In the genomic region with DNA sequence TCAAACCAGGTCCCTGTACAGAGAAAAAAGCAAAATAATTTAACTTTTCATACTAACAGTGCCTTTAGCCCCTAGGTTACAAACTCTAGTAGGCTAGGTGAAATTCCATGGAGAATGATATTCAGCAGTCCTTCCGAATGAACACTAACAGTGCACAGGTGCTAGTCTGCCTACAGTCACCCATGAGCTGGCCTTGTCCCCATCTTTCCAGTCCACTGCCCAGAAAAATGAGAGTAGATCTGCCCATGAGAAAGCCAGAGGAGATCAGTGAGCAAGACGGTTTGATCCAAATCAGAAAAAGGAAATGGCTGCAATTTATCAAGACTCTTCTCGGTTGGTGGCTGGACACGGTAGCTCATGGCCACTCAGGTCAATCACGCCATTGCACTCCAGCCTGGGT, we compare ENCODE assay signal across 35 cellular contexts.
"Had no signal": no experiment of that assay in that cellular context is flagged by ENCODE, and none has a peak within 500 bp of the region (broad histone marks: within the 10 kb centered on the region; RNA-seq: fewer than 3 reads in every experiment).

No MANE protein-coding gene starts in this region.

- H3K27ac Mint-ChIP-seq: activated B cell treated with CpG ODN at 0.5 μM for 24 hours; activated CD4-positive, alpha-beta memory T cell treated with anti-CD3 and anti-CD28 coated beads for 36 hours; activated CD4-positive, alpha-beta T cell treated with anti-CD3 and anti-CD28 coated beads, Interleukin-2, amount 10 ng/mL, durations not matched to agents 24 days and 14 days; activated CD8-positive, alpha-beta T cell treated with anti-CD3 and anti-CD28 coated beads for 36 hours; activated naive CD4-positive, alpha-beta T cell treated with anti-CD3 and anti-CD28 coated beads for 36 hours; activated naive CD4-positive, alpha-beta T cell treated with anti-CD3 and anti-CD28 coated beads, Interleukin-2, amount 50 U/mL, for 72 hours; activated naive CD8-positive, alpha-beta T cell treated with anti-CD3 and anti-CD28 coated beads for 36 hours; activated T-cell treated with anti-CD3 and anti-CD28 coated beads, Interleukin-2, amount 50 U/mL, for 72 hours; activated T-helper 1 cell treated with anti-CD3 and anti-CD28 coated beads, Interleukin-12 subunit alpha, Interleukin-12 subunit beta, Interleukin-2, Interleukin-4 antibody, amounts not matched to agents 30 ng/mL and 10 ng/mL and 1 ng/mL, durations not matched to agents 14 hours and 24 hours and 36 hours; activated T-helper 17 cell treated with anti-CD3 and anti-CD28 coated beads, Interleukin-2, amount 50 U/mL, for 72 hours; T-helper 1 cell treated with Interleukin-12 subunit alpha and Interleukin-12 subunit beta and Interleukin-4 antibody, amounts not matched to agents 30 μg/mL and 1 μg/mL, for 36 hours; T-helper 2 cell treated with Interferon-gamma antibody and Interleukin-4, amounts not matched to agents 5 μg/mL and 100 μg/mL, for 36 hours had no signal

- H3K36me3 Mint-ChIP-seq: activated CD4-positive, alpha-beta memory T cell treated with anti-CD3 and anti-CD28 coated beads for 36 hours; activated naive CD4-positive, alpha-beta T cell treated with anti-CD3 and anti-CD28 coated beads, Interleukin-2, amount 50 U/mL, for 72 hours had no signal

- H3K9me3 ChIP-seq: adrenal gland, body of pancreas, breast epithelium had no signal

- H3K4me3 ChIP-seq: adrenal gland, body of pancreas, breast epithelium had no signal

- H3K36me3 ChIP-seq: adrenal gland, brain microvascular endothelial cell, breast epithelium had no signal

- H3K27me3 Mint-ChIP-seq: activated B cell treated with CpG ODN at 0.5 μM for 24 hours; activated CD4-positive, alpha-beta memory T cell treated with anti-CD3 and anti-CD28 coated beads for 36 hours; activated CD4-positive, alpha-beta T cell treated with anti-CD3 and anti-CD28 coated beads, Interleukin-2, amount 10 ng/mL, durations not matched to agents 24 days and 14 days; activated CD8-positive, alpha-beta T cell treated with anti-CD3 and anti-CD28 coated beads for 36 hours; activated naive CD8-positive, alpha-beta T cell treated with anti-CD3 and anti-CD28 coated beads for 36 hours; activated T-helper 17 cell treated with anti-CD3 and anti-CD28 coated beads, Interleukin-2, amount 50 U/mL, for 72 hours had no signal

- ATAC-seq: activated CD8-positive, alpha-beta T cell treated with anti-CD3 and anti-CD28 coated beads for 36 hours; activated naive CD4-positive, alpha-beta T cell treated with anti-CD3 and anti-CD28 coated beads, Interleukin-2, amount 50 U/mL, for 72 hours; activated T-cell treated with anti-CD3 and anti-CD28 coated beads, Interleukin-2, amount 50 U/mL, for 4 hours; activated T-cell treated with anti-CD3 and anti-CD28 coated beads, Interleukin-2, amount 50 U/mL, for 72 hours; activated T-helper 17 cell treated with anti-CD3 and anti-CD28 coated beads, Interleukin-2, amount 50 U/mL, for 72 hours; body of pancreas had no signal

- H3K27ac ChIP-seq: adrenal gland, body of pancreas, brain microvascular endothelial cell, breast epithelium, VCaP had no signal

- H3K4me3 Mint-ChIP-seq: activated B cell treated with CpG ODN at 0.5 μM for 24 hours; activated CD4-positive, alpha-beta memory T cell treated with anti-CD3 and anti-CD28 coated beads for 36 hours; activated CD4-positive, alpha-beta T cell treated with anti-CD3 and anti-CD28 coated beads, Interleukin-2, amount 10 ng/mL, durations not matched to agents 24 days and 14 days; activated CD8-positive, alpha-beta T cell treated with anti-CD3 and anti-CD28 coated beads for 36 hours; activated naive CD4-positive, alpha-beta T cell treated with anti-CD3 and anti-CD28 coated beads for 36 hours; activated naive CD8-positive, alpha-beta T cell treated with anti-CD3 and anti-CD28 coated beads for 36 hours; activated T-cell treated with anti-CD3 and anti-CD28 coated beads, Interleukin-2, amount 50 U/mL, for 4 hours; activated T-cell treated with anti-CD3 and anti-CD28 coated beads, Interleukin-2, amount 50 U/mL, for 72 hours; activated T-helper 1 cell treated with anti-CD3 and anti-CD28 coated beads, Interleukin-12 subunit alpha, Interleukin-12 subunit beta, Interleukin-2, Interleukin-4 antibody, amounts not matched to agents 30 ng/mL and 10 ng/mL and 1 ng/mL, durations not matched to agents 14 hours and 24 hours and 36 hours; activated T-helper 17 cell treated with anti-CD3 and anti-CD28 coated beads, Interleukin-2, amount 50 U/mL, for 72 hours; T-helper 1 cell treated with Interleukin-12 subunit alpha and Interleukin-12 subunit beta and Interleukin-4 antibody, amounts not matched to agents 30 μg/mL and 1 μg/mL, for 36 hours; T-helper 2 cell treated with Interferon-gamma antibody and Interleukin-4, amounts not matched to agents 5 μg/mL and 100 μg/mL, for 36 hours had no signal

- H3K4me1 Mint-ChIP-seq: activated naive CD8-positive, alpha-beta T cell treated with anti-CD3 and anti-CD28 coated beads for 36 hours; activated T-helper 17 cell treated with anti-CD3 and anti-CD28 coated beads, Interleukin-2, amount 50 U/mL, for 72 hours had no signal

- H3K9me3 Mint-ChIP-seq: activated B cell treated with CpG ODN at 0.5 μM for 24 hours; activated CD4-positive, alpha-beta memory T cell treated with anti-CD3 and anti-CD28 coated beads for 36 hours; activated CD8-positive, alpha-beta T cell treated with anti-CD3 and anti-CD28 coated beads for 36 hours; activated naive CD4-positive, alpha-beta T cell treated with anti-CD3 and anti-CD28 coated beads for 36 hours; activated naive CD4-positive, alpha-beta T cell treated with anti-CD3 and anti-CD28 coated beads, Interleukin-2, amount 50 U/mL, for 72 hours; activated naive CD8-positive, alpha-beta T cell treated with anti-CD3 and anti-CD28 coated beads for 36 hours; activated T-cell treated with anti-CD3 and anti-CD28 coated beads, Interleukin-2, amount 50 U/mL, for 4 hours; activated T-cell treated with anti-CD3 and anti-CD28 coated beads, Interleukin-2, amount 50 U/mL, for 72 hours; activated T-helper 1 cell treated with anti-CD3 and anti-CD28 coated beads, Interleukin-12 subunit alpha, Interleukin-12 subunit beta, Interleukin-2, Interleukin-4 antibody, amounts not matched to agents 30 ng/mL and 10 ng/mL and 1 ng/mL, durations not matched to agents 14 hours and 24 hours and 36 hours; activated T-helper 17 cell treated with anti-CD3 and anti-CD28 coated beads, Interleukin-2, amount 50 U/mL, for 72 hours; T-helper 1 cell treated with Interleukin-12 subunit alpha and Interleukin-12 subunit beta and Interleukin-4 antibody, amounts not matched to agents 30 μg/mL and 1 μg/mL, for 36 hours; T-helper 2 cell treated with Interferon-gamma antibody and Interleukin-4, amounts not matched to agents 5 μg/mL and 100 μg/mL, for 36 hours had no signal

- H3K27me3 ChIP-seq: adrenal gland, body of pancreas, brain microvascular endothelial cell, breast epithelium had no signal

- H3K4me1 ChIP-seq: adrenal gland, breast epithelium had no signal

- DNase-seq: activated B cell treated with CpG ODN at 0.5 μM for 24 hours; activated CD4-positive, alpha-beta memory T cell treated with anti-CD3 and anti-CD28 coated beads for 36 hours; activated CD4-positive, alpha-beta T cell treated with anti-CD3 and anti-CD28 coated beads for 4 hours; activated CD4-positive, alpha-beta T cell treated with anti-CD3 and anti-CD28 coated beads, Interleukin-2, amount 10 ng/mL, durations not matched to agents 24 days and 14 days; activated CD4-positive, alpha-beta T cell treated with anti-CD3 and anti-CD28 coated beads, Interleukin-2, amount 50 U/mL, for 1 hour; activated CD4-positive, alpha-beta T cell treated with anti-CD3 and anti-CD28 coated beads, Interleukin-2, amount 50 U/mL, for 4 hours; activated CD4-positive, CD25-positive, alpha-beta regulatory T cell treated with anti-CD3 and anti-CD28 coated beads, Interleukin-2, amount 50 U/mL, for 72 hours; activated CD8-positive, alpha-beta memory T cell treated with anti-CD3 and anti-CD28 coated beads, Interleukin-2, amount 50 U/mL, for 4 hours; activated CD8-positive, alpha-beta T cell treated with anti-CD3 and anti-CD28 coated beads for 36 hours; activated effector memory CD4-positive, alpha-beta T cell treated with anti-CD3 and anti-CD28 coated beads, Interleukin-2, amount 50 U/mL, for 16 hours; activated gamma-delta T cell treated with Interleukin-2 at 50 U/mL for 16 hours; activated naive CD4-positive, alpha-beta T cell; activated naive CD4-positive, alpha-beta T cell treated with anti-CD3 and anti-CD28 coated beads for 36 hours; activated naive CD4-positive, alpha-beta T cell treated with anti-CD3 and anti-CD28 coated beads, Interleukin-2, amount 50 U/mL, for 16 hours; activated naive CD8-positive, alpha-beta T cell treated with anti-CD3 and anti-CD28 coated beads for 36 hours; activated T-cell treated with anti-CD3 and anti-CD28 coated beads for 4 hours; activated T-cell treated with anti-CD3 and anti-CD28 coated beads, Interleukin-2, amount 50 U/mL, for 1 hour; activated T-cell treated with anti-CD3 and anti-CD28 coated beads, Interleukin-2, amount 50 U/mL, for 4 hours; activated T-cell treated with anti-CD3 and anti-CD28 coated beads, Interleukin-2, amount 50 U/mL, for 72 hours; adrenal gland; amniotic stem cell; aorta; body of pancreas; brain microvascular endothelial cell; central memory CD4-positive, alpha-beta T cell; T-helper 1 cell; T-helper 2 cell; T-helper 9 cell had no signal
